Comparison of ENCODE assay signal across 8 cellular contexts in the genomic region with DNA sequence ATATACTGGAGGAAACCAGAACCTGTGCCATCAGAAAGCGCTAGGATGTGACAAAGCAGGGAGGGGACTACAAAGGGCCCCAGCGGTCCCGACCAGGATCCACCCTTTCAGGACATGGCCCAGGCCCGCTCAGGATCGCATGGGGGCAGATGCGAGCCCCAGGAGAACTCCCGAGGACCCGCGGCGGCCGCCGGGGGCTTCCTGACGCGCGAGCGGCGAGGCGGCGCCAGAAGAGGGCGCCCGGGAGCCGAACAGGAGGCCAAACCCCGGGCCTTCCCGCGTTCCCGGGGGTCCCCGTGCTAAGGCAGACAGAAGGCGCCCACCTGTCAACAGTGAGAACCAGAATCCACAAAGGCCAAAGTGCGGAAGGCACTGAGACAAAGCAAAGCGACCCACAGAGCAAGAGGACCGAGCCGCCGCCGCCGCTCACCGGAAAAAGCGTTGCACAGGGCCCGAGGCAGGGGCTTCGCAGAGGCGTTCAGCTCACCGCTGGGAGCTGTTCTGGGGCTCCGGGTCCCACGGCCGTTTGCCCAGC. TPM values are rescaled to one million over a fixed set of nuclear protein-coding genes. Genes with fewer than 3 reads are reported as not detected.
DNase-seq lines count a peak whose midpoint lies in the region; ATAC-seq and TF ChIP-seq lines count a peak whose summit lies in the region.

No MANE protein-coding gene starts in this region.

- H3K79me2 ChIP-seq in trophoblast cell (ENCODE audit: control insufficient read depth, insufficient read depth, low read length, poor library complexity), result no peaks in the 10 kb centered on the region

- in situ Hi-C loops in Panc1 (cut with HindIII; ENCODE audit: low pct_unique_long_range_greater_than_20kb, low sequenced_read_pairs), result no loop called here

- no peak overlapping the region for H2BK12ac ChIP-seq in trophoblast cell (ENCODE audit: low read length)

- no peak overlapping the region for H4K91ac ChIP-seq in trophoblast cell (ENCODE audit: low read depth, low read length)

- no peak overlapping the region for H4K12ac ChIP-seq in trophoblast cell (ENCODE audit: low read depth, low read length)

- no peak overlapping the region for H2BK5ac ChIP-seq in trophoblast cell (ENCODE audit: low read depth, low read length, poor library complexity)

- no peaks in the 10 kb centered on the region for H3K36me3 ChIP-seq in CD4-positive, CD25-positive, alpha-beta regulatory T cell (ENCODE audit: control insufficient read depth, insufficient read depth, low read length)
- H3K36me3 ChIP-seq in Panc1 (ENCODE audit: control insufficient read depth, insufficient read depth, low read length) (no peaks in the 10 kb centered on the region), trophoblast cell (ENCODE audit: control insufficient read depth in 1 of 2, insufficient read depth in 2 of 2, low read length in 2 of 2) (no peaks in the 10 kb centered on the region), thyroid gland (no peaks in the 10 kb centered on the region)

- peak overlapping the region; percentile 54 for H4K8ac ChIP-seq in trophoblast cell (ENCODE audit: low read depth, low read length)

- ATAC-seq in CD4-positive, CD25-positive, alpha-beta regulatory T cell (ENCODE audit: low read depth in 2 of 2), result peak; percentile 55 to 70
- ATAC-seq in HG03280 (IDR thresholded peaks at IDR 0.05; ENCODE audit: unreplicated experiment) (peak; percentile 58), Panc1 (peak; percentile 92)

- no peak overlapping the region for H3K23ac ChIP-seq in trophoblast cell (ENCODE audit: low read length)

- peak overlapping the region; percentile 80 for H3K27ac ChIP-seq in CD4-positive, CD25-positive, alpha-beta regulatory T cell (ENCODE audit: insufficient read depth, low read length, poor library complexity, severe bottlenecking)
- H3K27ac ChIP-seq in Panc1 (ENCODE audit: low read length) (no peak overlapping the region), trophoblast cell (ENCODE audit: low read depth, low read length) (no peak overlapping the region), thyroid gland (no peak overlapping the region)

- H2BK120ac ChIP-seq in trophoblast cell (ENCODE audit: insufficient read depth, low read length, poor library complexity), result no peak overlapping the region

- peak overlapping the region; percentile 62 for H3K4me3 ChIP-seq in CD4-positive, CD25-positive, alpha-beta regulatory T cell (ENCODE audit: low read depth, low read length)
- peak overlapping the region; percentile 11 to 35; a peak in 3 of 4 replicates for H3K4me3 ChIP-seq in Panc1 (ENCODE audit: low read depth in 2 of 2, low read length in 2 of 2)
- H3K4me3 ChIP-seq in trophoblast cell (ENCODE audit: low read depth, low read length), result no peak overlapping the region
- no peak overlapping the region for H3K4me3 ChIP-seq in thyroid gland (replicated peaks in 1 of 3)

- peak overlapping the region; percentile 30 to 93 (median 82) for H3K4me3 Mint-ChIP-seq in CD4-positive, CD25-positive, alpha-beta regulatory T cell

- peak; percentile 98 for TF ChIP-seq CTCF in Panc1 (IDR thresholded peaks at IDR 0.05)
- TF ChIP-seq CTCF in thyroid gland (IDR thresholded peaks at IDR 0.05), result peak; percentile 33 to 72 (median 56)

- WGBS in trophoblast cell (ENCODE audit: extremely low coverage, insufficient coverage, insufficient read length), result no CpG with 5 or more reads among the region's 44 CpGs
- 6 to 29% methylated on average over 1 to 16 of the region's 44 CpGs for WGBS in thyroid gland, 2 donors

- H3K9me3 ChIP-seq in CD4-positive, CD25-positive, alpha-beta regulatory T cell (ENCODE audit: control insufficient read depth in 2 of 2, low read length in 2 of 2), result no peaks in the 10 kb centered on the region
- H3K9me3 ChIP-seq in Panc1 (ENCODE audit: control insufficient read depth, insufficient read depth, low read depth, low read length) (no peaks in the 10 kb centered on the region), trophoblast cell (ENCODE audit: insufficient read depth, low read depth, low read length) (no peaks in the 10 kb centered on the region), thyroid gland (no peaks in the 10 kb centered on the region)

- peak overlapping the region; percentile 54 for H2AFZ ChIP-seq in trophoblast cell (ENCODE audit: insufficient read depth, low read length, poor library complexity)

- DNase-seq in CD4-positive, CD25-positive, alpha-beta regulatory T cell, result peak; percentile 61 to 64 (median 63)
- peak; percentile 5 for DNase-seq in Panc1 (ENCODE audit: low read depth, low spot score)
- DNase-seq in activated T-helper 9 cell treated with anti-CD3 and anti-CD28 coated beads, Interleukin-2, amount 50 U/mL, for 16 hours (ENCODE audit: low read depth), result peak; percentile 59
- peak; percentile 58 for DNase-seq in germinal center (ENCODE audit: low spot score)
- DNase-seq in trophoblast cell, result peak; percentile 42 to 69
- DNase-seq in thyroid gland, result peak; percentile 57 to 63
- DNase-seq in middle frontal gyrus (ENCODE audit: extremely low spot score, low spot score), result no peak

- H3K27me3 ChIP-seq in CD4-positive, CD25-positive, alpha-beta regulatory T cell (ENCODE audit: control insufficient read depth, insufficient read depth, low read length), result no peaks in the 10 kb centered on the region
- H3K27me3 ChIP-seq in Panc1 (ENCODE audit: control insufficient read depth, insufficient read depth, low read length), result no peaks in the 10 kb centered on the region
- no peaks in the 10 kb centered on the region for H3K27me3 ChIP-seq in trophoblast cell (ENCODE audit: insufficient read depth, low read length)
- H3K27me3 ChIP-seq in thyroid gland, result no peaks in the 10 kb centered on the region

- no peak overlapping the region for H3K14ac ChIP-seq in trophoblast cell (ENCODE audit: low read length)

- no peak overlapping the region for H3K18ac ChIP-seq in trophoblast cell (ENCODE audit: low read length)

- no peak overlapping the region for H3K9ac ChIP-seq in trophoblast cell (ENCODE audit: low read length)

- no peak overlapping the region for H3K4ac ChIP-seq in trophoblast cell (ENCODE audit: low read depth, low read length)

- peaks cover 18% of the 10 kb centered on the region for H3K4me1 ChIP-seq in CD4-positive, CD25-positive, alpha-beta regulatory T cell (ENCODE audit: control insufficient read depth, insufficient read depth, low read length, poor library complexity, severe bottlenecking)
- H3K4me1 ChIP-seq in Panc1 (ENCODE audit: control insufficient read depth, insufficient read depth, low read length) (no peaks in the 10 kb centered on the region), trophoblast cell (ENCODE audit: control insufficient read depth in 1 of 2, insufficient read depth in 2 of 2, low read length in 2 of 2) (no peaks in the 10 kb centered on the region), thyroid gland (no peaks in the 10 kb centered on the region)

- peaks cover 4% of the 10 kb centered on the region for H3K27me3 Mint-ChIP-seq in CD4-positive, CD25-positive, alpha-beta regulatory T cell

- peak overlapping the region; percentile 60 for H3K4me2 ChIP-seq in trophoblast cell (ENCODE audit: low read length)

- no TSS peak for BruUV-seq in Panc1 (replicated peaks; lab: Mats Ljungman, UMichigan)

- no peaks in the 10 kb centered on the region for H3K79me1 ChIP-seq in trophoblast cell (ENCODE audit: low read length)

- peaks cover 8 to 37% (median 16%) of the 10 kb centered on the region in 4 donors for H3K4me1 Mint-ChIP-seq in CD4-positive, CD25-positive, alpha-beta regulatory T cell

- H3K36me3 Mint-ChIP-seq in CD4-positive, CD25-positive, alpha-beta regulatory T cell, result no peaks in the 10 kb centered on the region

- no peak for TF ChIP-seq POLR2A in thyroid gland (IDR thresholded peaks at IDR 0.05)

- H3K27ac Mint-ChIP-seq in CD4-positive, CD25-positive, alpha-beta regulatory T cell, result peak overlapping the region; percentile 82 to 95 (median 95)

- intact Hi-C loops in Panc1 (cut with micrococcal nuclease; ENCODE audit: unreplicated experiment) (no loop called here), thyroid gland (cut with DNase I) (no loop called here)

- H3K9me3 Mint-ChIP-seq in CD4-positive, CD25-positive, alpha-beta regulatory T cell, result peaks cover 0 to 1% (median 0%) of the 10 kb centered on the region in 7 donors

- POLR2A ChIA-PET in Panc1 (lab: Charles Lee), result interaction anchor here (0.6 to 0.7 kb wide), 2 partner anchors 42 to 410 kb away, joined by 4 to 5 read pairs; no protein-coding TSS in a partner anchor

- H2AK5ac ChIP-seq in trophoblast cell (ENCODE audit: low read length), result no peak overlapping the region

- CTCF ChIA-PET in Panc1 (lab: Charles Lee), result interaction anchor here (0.7 kb wide), 1 partner anchor 123 kb away, joined by 3 read pairs; no protein-coding TSS in a partner anchor

RNA-seq across cellular contexts. Expression of a gene that starts 7.3 kb away (rescaled TPM):
- total RNA-seq in CD4-positive, CD25-positive, alpha-beta regulatory T cell, result not detected
- polyA plus RNA-seq in CD4-positive, CD25-positive, alpha-beta regulatory T cell, result not detected
- total RNA-seq in Panc1 (2021; ENCODE audit: unreplicated experiment) (not detected), thyroid gland (not detected)
- polyA plus RNA-seq in Panc1 (2012; ENCODE audit: insufficient read length), result not detected
- not detected in 2 replicates for polyA plus RNA-seq in trophoblast cell (2013)

RNA-seq across cellular contexts. Expression of a gene that starts 39.2 kb away (rescaled TPM):
- 180 TPM for total RNA-seq in CD4-positive, CD25-positive, alpha-beta regulatory T cell
- polyA plus RNA-seq in CD4-positive, CD25-positive, alpha-beta regulatory T cell, result 10 to 100 TPM; 13.3 to 20.5 (median 15.2) TPM
- total RNA-seq in Panc1 (2021; ENCODE audit: unreplicated experiment), result 88.9 TPM
- 49.7 TPM for polyA plus RNA-seq in Panc1 (2012; ENCODE audit: insufficient read length)
- 13.4 and 13.5 TPM in 2 replicates for polyA plus RNA-seq in trophoblast cell (2013)
- 10 to 100 TPM; 47.7 to 93.3 (median 61.1) TPM for total RNA-seq in thyroid gland

RNA-seq across cellular contexts. Expression of a gene that starts 45.7 kb away (rescaled TPM):
- not detected for total RNA-seq in CD4-positive, CD25-positive, alpha-beta regulatory T cell
- not detected for polyA plus RNA-seq in CD4-positive, CD25-positive, alpha-beta regulatory T cell
- total RNA-seq in Panc1 (2021; ENCODE audit: unreplicated experiment) (not detected), thyroid gland (not detected)
- polyA plus RNA-seq in Panc1 (2012; ENCODE audit: insufficient read length), result not detected
- not detected in 2 replicates for polyA plus RNA-seq in trophoblast cell (2013)

Comparison
In these comparisons a context has a peak if more than half of its experiments do, and no peak if none do; other contexts are left out.
1. H3K4me3 ChIP-seq: peak in CD4-positive, CD25-positive, alpha-beta regulatory T cell (single experiment) and Panc1 (2 of 2); none in trophoblast cell (single experiment) and thyroid gland (0 of 3).
2. Peak in every context shown above with its lines, with median percentiles within 50 percentile points of each other: ATAC-seq.